In the genomic region with DNA sequence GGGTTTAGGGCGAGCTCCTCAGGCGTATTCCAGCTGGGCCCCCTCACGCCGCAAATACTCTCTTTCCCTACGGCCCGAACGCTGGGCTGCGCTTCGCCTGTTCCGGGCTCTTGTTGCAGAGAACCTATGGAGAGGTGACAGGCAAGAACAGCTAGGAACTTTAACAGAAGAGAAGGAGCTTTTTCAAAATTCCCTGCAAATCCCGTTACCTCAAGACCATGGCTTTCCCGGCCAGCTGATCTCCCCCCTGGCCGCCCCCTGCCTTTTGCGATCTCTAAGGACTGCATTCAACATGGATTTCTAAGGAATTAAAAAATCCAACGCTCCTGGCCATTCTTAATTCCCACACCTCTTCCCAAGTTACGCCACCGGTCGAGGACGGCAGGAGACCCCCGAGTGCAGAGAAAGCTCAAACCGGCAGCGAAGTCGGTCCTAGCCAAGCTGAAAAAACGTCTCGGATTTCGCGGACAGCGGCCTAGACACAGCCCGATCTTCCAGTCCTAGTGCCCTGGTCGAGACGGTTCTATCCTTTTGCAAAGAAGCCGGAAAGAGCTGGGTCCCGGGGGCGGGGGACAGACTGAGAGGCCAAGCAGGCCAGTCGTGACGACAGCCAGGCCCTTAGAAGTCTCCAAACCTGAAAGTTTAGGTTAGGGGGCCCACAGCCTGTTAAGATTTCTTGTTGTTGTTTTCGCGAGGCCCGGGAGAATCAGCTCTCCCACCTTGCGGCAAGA, we compare ENCODE assay signal across 12 cellular contexts. TPM values are rescaled to one million over a fixed set of nuclear protein-coding genes. Genes with fewer than 3 reads are reported as not detected.
DNase-seq lines count a peak whose midpoint lies in the region; ATAC-seq, FAIRE-seq and TF ChIP-seq lines count a peak whose summit lies in the region.
"Had no signal": no experiment of that assay in that cellular context is flagged by ENCODE, and none has a peak within 500 bp of the region (broad histone marks: within the 10 kb centered on the region; RNA-seq: fewer than 3 reads in every experiment).

No MANE protein-coding gene starts in this region.

- H3K27me3 ChIP-seq in GM23248 (replicated peaks; ENCODE audit: insufficient read depth) (no peaks in the 10 kb centered on the region), GM12878 (replicated peaks in 1 of 2; ENCODE audit: control insufficient read depth in 2 of 2, insufficient read depth in 2 of 2, low read length in 1 of 2) (peaks cover 21 to 42% of the 10 kb centered on the region in 2 experiments), iPS-20b (ENCODE audit: insufficient read depth, low read length) (peaks cover 100% of the 10 kb centered on the region), skeletal muscle tissue (ENCODE audit: control insufficient read depth in 3 of 3, insufficient read depth in 3 of 3, low read length in 3 of 3) (peaks cover 4 to 18% (median 6%) of the 10 kb centered on the region in 3 donors), adrenal gland (peaks cover 99% of the 10 kb centered on the region)

- H3K27ac ChIP-seq in GM23248 (peak overlapping the region; percentile 96), GM12878 (ENCODE audit: control insufficient read depth, insufficient read depth) (no peak overlapping the region), iPS-20b (ENCODE audit: low read length) (no peak overlapping the region), skeletal muscle tissue (ENCODE audit: low read depth, low read length) (peak overlapping the region; percentile 96), adrenal gland (no peak overlapping the region)

- in situ Hi-C loops in GM23248 (cut with MboI) (loop anchor here (10.0 kb wide), 1 partner anchor 834 kb away; no protein-coding TSS in a partner anchor), GM12878 (cut with MboI) (no loop called here)

- TF ChIP-seq POLR2A in GM12878 (IDR thresholded peaks at IDR 0.05; ENCODE audit: low read depth, low read length) = no peak
- TF ChIP-seq POLR2A in adrenal gland (IDR thresholded peaks at IDR 0.05) = no peak

- RAD21 ChIA-PET in GM12878 (lab: Charles Lee; ENCODE audit: unreplicated experiment) = no interaction called here

- ATAC-seq in GM12878 = no peak
- ATAC-seq: SK-N-SH treated with all-trans-retinoic acid at 6 μM for 48 hours; stimulated activated naive CD8-positive, alpha-beta T cell treated with anti-CD3 and anti-CD28 coated beads, Interleukin-15, Interleukin-2, amounts not matched to agents 100 U/mL and 50 U/mL, for 24 hours had no signal

- no peaks in the 10 kb centered on the region; the same call in 1 of the 2 replicates for H3K4me1 ChIP-seq in GM23248 (ENCODE audit: insufficient read depth)
- H3K4me1 ChIP-seq in GM12878 (ENCODE audit: control insufficient read depth, insufficient read depth, low read length) = no peaks in the 10 kb centered on the region
- peaks cover 30% of the 10 kb centered on the region for H3K4me1 ChIP-seq in iPS-20b (ENCODE audit: insufficient read depth, low read length)
- peaks cover 3 to 9% (median 7%) of the 10 kb centered on the region in 3 donors for H3K4me1 ChIP-seq in skeletal muscle tissue (ENCODE audit: control insufficient read depth in 3 of 3, insufficient read depth in 3 of 3, low read length in 3 of 3)
- H3K4me1 ChIP-seq in adrenal gland (replicated peaks in 1 of 2) = peaks cover 9 to 20% of the 10 kb centered on the region in 2 donors

- TF ChIP-seq CTCF in GM12878 (IDR thresholded peaks at IDR 0.05 in 2 of 3, conservative IDR thresholded peaks at IDR 0.05 in 1 of 3; ENCODE audit: control insufficient read depth in 2 of 3, extremely low read depth in 1 of 3, insufficient read depth in 1 of 3, low read depth in 3 of 3, low read length in 3 of 3) = no peak
- TF ChIP-seq CTCF in adrenal gland (IDR thresholded peaks at IDR 0.05) = no peak

- no peak for TF ChIP-seq RAD21 in GM12878 (IDR thresholded peaks at IDR 0.05; ENCODE audit: insufficient read depth, low read depth, low read length)

- H4K20me1 ChIP-seq in GM23248 (ENCODE audit: insufficient read depth) = no peaks in the 10 kb centered on the region
- H4K20me1 ChIP-seq in GM12878 (ENCODE audit: control insufficient read depth, insufficient read depth) = no peaks in the 10 kb centered on the region

- CTCF ChIA-PET in GM12878 (lab: Yijun Ruan, JAX) = no interaction called here

- H3K4me3 ChIP-seq in GM23248 (peak overlapping the region; percentile 82), GM12878 (no peak overlapping the region), iPS-20b (ENCODE audit: low read length) (peak overlapping the region; percentile 59), skeletal muscle tissue (ENCODE audit: low read length in 3 of 3) (peak overlapping the region in 2 of 3 donors; percentile 35 to 94), adrenal gland (no peak overlapping the region)

- SMC1A ChIA-PET in GM12878 (lab: Charles Lee; ENCODE audit: uncharacterized antibody, unreplicated experiment) = no interaction called here

- WGBS in GM23248 (ENCODE audit: low coverage in 1 of 2, low lambda C conversion rate in 2 of 2, missing lambda C conversion rate in 2 of 2), 2 experiments = 1 to 3% methylated on average over 40 of the region's 40 CpGs
- 46% methylated on average over 38 of the region's 40 CpGs for WGBS in GM12878 (ENCODE audit: insufficient coverage, insufficient replicate concordance, low lambda C conversion rate, missing lambda C conversion rate)
- WGBS in adrenal gland, 4 donors = 14 to 25% (median 21%) methylated on average over 20 to 40 of the region's 40 CpGs

- FAIRE-seq in GM12878 (lab: Jason Lieb, UNC) (no peak), RCC 7860 (lab: Jason Lieb, UNC) (no peak)
- FAIRE-seq: colon had no signal

- peak; percentile 85 for DNase-seq in GM23248
- no peak for DNase-seq in GM12878 (ENCODE audit: low read depth, low spot score)
- no peak for DNase-seq in RCC 7860 (ENCODE audit: low spot score)
- DNase-seq in SIG-M5 treated with dmso at 0.1 percent for 504 hours (lab: John Stamatoyannopoulos, UW; ENCODE audit: unreplicated experiment) = no peak
- DNase-seq in adrenal gland = no peak
- DNase-seq: immature natural killer cell; NCI-H2081 treated with DMSO at 0.1 percent for 48 hours; stimulated activated naive CD8-positive, alpha-beta T cell treated with anti-CD3 and anti-CD28 coated beads, Interleukin-15, Interleukin-2, amounts not matched to agents 100 U/mL and 50 U/mL, for 24 hours had no signal

- H3K4me2 ChIP-seq in GM23248 (ENCODE audit: unreplicated experiment) (peak overlapping the region; percentile 98), GM12878 (ENCODE audit: control insufficient read depth, insufficient read depth) (no peak overlapping the region)

- intact Hi-C loops in GM12878 (cut with micrococcal nuclease; ENCODE audit: unreplicated experiment) (no loop called here), adrenal gland (cut with DNase I) (no loop called here)

- TF ChIP-seq EP300 in GM12878 (IDR thresholded peaks at IDR 0.05; ENCODE audit: borderline replicate concordance in 1 of 2, control insufficient read depth in 1 of 2, low read depth in 2 of 2, low read length in 2 of 2) = no peak

- H3K36me3 ChIP-seq in GM23248 (ENCODE audit: low read depth) (no peaks in the 10 kb centered on the region), GM12878 (ENCODE audit: control insufficient read depth in 2 of 2, insufficient read depth in 2 of 2, low read length in 1 of 2) (no peaks in the 10 kb centered on the region), iPS-20b (ENCODE audit: insufficient read depth, low read depth, low read length) (no peaks in the 10 kb centered on the region), skeletal muscle tissue (ENCODE audit: control insufficient read depth in 3 of 3, insufficient read depth in 3 of 3, low read length in 3 of 3) (no peaks in the 10 kb centered on the region), adrenal gland (replicated peaks in 1 of 2) (no peaks in the 10 kb centered on the region)

- peaks cover 50% of the 10 kb centered on the region for H3K79me2 ChIP-seq in GM23248 (ENCODE audit: insufficient read depth)
- H3K79me2 ChIP-seq in GM12878 (ENCODE audit: control insufficient read depth, insufficient read depth, low read length) = no peaks in the 10 kb centered on the region

- H3F3A ChIP-seq in GM23248 (ENCODE audit: insufficient read depth) = peaks cover 20% of the 10 kb centered on the region; the same call in 1 of the 2 replicates

- POLR2A ChIA-PET in GM12878 (lab: Charles Lee) = no interaction called here

- H3K9me3 ChIP-seq in GM23248 (ENCODE audit: low read depth) (no peaks in the 10 kb centered on the region), GM12878 (replicated peaks; ENCODE audit: control insufficient read depth, insufficient read depth, low read length) (peaks cover 4% of the 10 kb centered on the region; the same call in 2 of the 3 replicates), iPS-20b (ENCODE audit: insufficient read depth, low read depth, low read length) (no peaks in the 10 kb centered on the region; the same call in 1 of the 2 replicates), skeletal muscle tissue (ENCODE audit: control insufficient read depth in 3 of 3, low read length in 3 of 3) (no peaks in the 10 kb centered on the region), adrenal gland (replicated peaks in 1 of 3) (no peaks in the 10 kb centered on the region)

- no TSS peak for BruUV-seq in GM12878 (replicated peaks; lab: Mats Ljungman, UMichigan)

- H3K9ac ChIP-seq in GM23248 = peak overlapping the region; percentile 98
- no peak overlapping the region for H3K9ac ChIP-seq in GM12878 (ENCODE audit: control insufficient read depth, insufficient read depth, low read length)
- H3K9ac ChIP-seq in iPS-20b (ENCODE audit: low read depth, low read length) = peak overlapping the region; percentile 25; the same call in 1 of the 2 replicates
- H3K9ac ChIP-seq in skeletal muscle tissue (ENCODE audit: low read depth in 1 of 3, low read length in 3 of 3) = peak overlapping the region; percentile 66 to 98 (median 91)

- peak overlapping the region; percentile 78 for H2AFZ ChIP-seq in GM23248
- H2AFZ ChIP-seq in GM12878 (ENCODE audit: control insufficient read depth, low read depth, low read length) = no peak overlapping the region

- no peaks in the 10 kb centered on the region for H3K9me2 ChIP-seq in GM23248 (ENCODE audit: insufficient read depth)

RNA-seq across cellular contexts. Expression of gene TBX15, which starts 1.0 kb away (rescaled TPM):
- total RNA-seq in GM23248 (2014; rRNA removed; shearing (Covaris generic)) = 32.2 and 38.7 TPM in 2 replicates
- polyA plus RNA-seq in GM23248 (2016; fragmentation: Nextera tagmentation; extraction: Ambion mirVana) = 39.8 and 41.7 TPM in 2 replicates
- total RNA-seq in GM12878 (2013; cell fraction: nucleolus; rRNA removed) = 0.15 and 0.17 TPM in 2 replicates
- 0.85 and 1.1 TPM in 2 replicates for total RNA-seq in GM12878 (2014; rRNA removed)
- total RNA-seq in GM12878 (2014; rRNA removed; fragmentation: Illumina TruSeq; extraction: Trizol) = 0.51 and 0.72 TPM in 2 replicates
- total RNA-seq in GM12878 (2021) = 1.1 TPM in 2 replicates
- polyA plus RNA-seq in GM12878 (2011; ENCODE audit: low read depth) = 0.21 TPM
- 9.4 and 10.8 TPM in 2 replicates for polyA plus RNA-seq in GM12878 (2011; rRNA removed)
- 8.2 and 8.3 TPM in 2 replicates for polyA plus RNA-seq in GM12878 (2011; cell fraction: cytosol; rRNA removed)
- 4.8 and 8.2 TPM in 2 replicates for polyA plus RNA-seq in GM12878 (2011; cell fraction: nucleus; rRNA removed)
- polyA plus RNA-seq in GM12878 (2012) = 0.39 and 0.69 TPM in 2 replicates
- polyA plus RNA-seq in GM12878 (2014; fragmentation: Illumina TruSeq; extraction: Trizol) = 1.1 and 1.2 TPM in 2 replicates
- 1 to 10 TPM in 1 of 2 experiments, under 1 TPM in 1; 0.90 to 1.1 TPM for polyA plus RNA-seq in GM12878 (2014; fragmentation: Nextera tagmentation; extraction: Ambion mirVana)
- polyA plus RNA-seq in GM12878 (2014; rRNA removed) = 0.64 and 0.82 TPM in 2 replicates
- polyA plus RNA-seq in GM12878 (2016; fragmentation: Nextera tagmentation; extraction: Ambion mirVana) = 1 to 10 TPM in 1 of 2 experiments, under 1 TPM in 1; 0.78 to 1.3 TPM
- 16.8 and 17.7 TPM in 2 replicates for polyA minus RNA-seq in GM12878 (2011; rRNA and poly(A)+ RNA removed)
- 3.5 and 4.9 TPM in 2 replicates for polyA minus RNA-seq in GM12878 (2011; cell fraction: cytosol; rRNA and poly(A)+ RNA removed)
- polyA minus RNA-seq in GM12878 (2011; cell fraction: nucleus; rRNA and poly(A)+ RNA removed) = 6.5 and 7.3 TPM in 2 replicates
- total RNA-seq in skeletal muscle tissue = 49.6 TPM
- under 1 TPM in 6 of 8 donors, not detected in 2; 0.11 to 0.44 (median 0.15) TPM for total RNA-seq in adrenal gland
- polyA plus RNA-seq in adrenal gland = under 1 TPM; 0.11 to 0.48 (median 0.27) TPM
- polyA plus RNA-seq: immature natural killer cell had no signal

Comparison
In these comparisons a context has a peak if more than half of its experiments do, and no peak if none do; other contexts are left out.
1. H3K27ac ChIP-seq: peak in GM23248 (single experiment) and skeletal muscle tissue (single experiment); none in GM12878 (single experiment), iPS-20b (single experiment) and adrenal gland (0 of 5).
2. H3K4me3 ChIP-seq: peak in GM23248 (single experiment), iPS-20b (single experiment) and skeletal muscle tissue (2 of 3); none in GM12878 (single experiment) and adrenal gland (0 of 4).
3. RNA of gene TBX15, which starts 1.0 kb away (total RNA-seq): 49.6 TPM in skeletal muscle tissue (single experiment) and 32.2 to 38.7 TPM in GM23248; 0.15 to 1.1 TPM in GM12878 and 0.11 to 0.44 TPM in adrenal gland; every median in the first group is over 10 times any median in the second.